In genomic region chr19:43774103-43774939, GRCh38 we compare ENCODE assay signal across 8 cellular contexts. TPM values are rescaled to one million over a fixed set of nuclear protein-coding genes. Genes with fewer than 3 reads are reported as not detected.
DNase-seq lines count a peak whose midpoint lies in the region; ATAC-seq and TF ChIP-seq lines count a peak whose summit lies in the region.

No MANE protein-coding gene starts in this region.

- no peaks in the 10 kb centered on the region for H3K9me3 ChIP-seq in psoas muscle

- H3K36me3 ChIP-seq in psoas muscle (ENCODE audit: insufficient read depth in 1 of 2, low read depth in 1 of 2), result no peaks in the 10 kb centered on the region

- WGBS in psoas muscle, 3 donors, result 6 to 11% (median 10%) methylated on average over 52 to 63 of the region's 63 CpGs

- H3K4me3 ChIP-seq in astrocyte of the spinal cord (ENCODE audit: low read depth, low read length), result no peak overlapping the region
- peak overlapping the region; percentile 51 for H3K4me3 ChIP-seq in psoas muscle

- TF ChIP-seq CTCF in astrocyte of the spinal cord (IDR thresholded peaks at IDR 0.05; ENCODE audit: low read depth, low read length), result peak; percentile 47
- peak; percentile 42 for TF ChIP-seq CTCF in psoas muscle (IDR thresholded peaks at IDR 0.05)

- peaks cover 0 to 20% (median 3%) of the 10 kb centered on the region in 3 donors for H3K27me3 ChIP-seq in psoas muscle (ENCODE audit: insufficient read depth in 3 of 3, low read length in 2 of 3)

- H3K4me1 ChIP-seq in psoas muscle, result peaks cover 4% of the 10 kb centered on the region

- ATAC-seq in psoas muscle (peak; percentile 71 to 99 (median 92)), GM21360 (IDR thresholded peaks at IDR 0.05; ENCODE audit: unreplicated experiment) (no peak), GM18519 (IDR thresholded peaks at IDR 0.05; ENCODE audit: low FRiP score, unreplicated experiment) (no peak), HG02852 (IDR thresholded peaks at IDR 0.05; ENCODE audit: unreplicated experiment) (no peak)

- intact Hi-C loops in psoas muscle (cut with DNase I), result no loop called here

- no peak overlapping the region for H3K27ac ChIP-seq in psoas muscle

- DNase-seq in EL, result peak; percentile 69
- DNase-seq in astrocyte of the spinal cord (ENCODE audit: low read depth, low spot score), result no peak
- peak in 31 of 51 donors; percentile 10 to 68 (median 30) for DNase-seq in hypothalamus (lab: John Stamatoyannopoulos, UW)
- peak; percentile 68 to 79 for DNase-seq in psoas muscle
- no peak for DNase-seq in activated effector memory CD4-positive, alpha-beta T cell treated with Interleukin-2 at 50 U/mL for 16 hours

- in situ Hi-C loops in astrocyte of the spinal cord (cut with HindIII; ENCODE audit: low sequenced_read_pairs), result no loop called here

RNA-seq across cellular contexts. Expression of gene KCNN4, which starts 6.5 kb away (rescaled TPM):
- under 1 TPM; 0.26 to 0.89 (median 0.40) TPM for total RNA-seq in psoas muscle
- polyA plus RNA-seq in psoas muscle, result under 1 TPM; 0.09 to 0.43 (median 0.21) TPM

RNA-seq across cellular contexts. Expression of gene SMG9, which starts 19.6 kb away (rescaled TPM):
- total RNA-seq in psoas muscle, result 10 to 100 TPM; 11.6 to 27.1 (median 15.1) TPM
- 10 to 100 TPM; 10.1 to 29.1 (median 13.7) TPM for polyA plus RNA-seq in psoas muscle

RNA-seq across cellular contexts. Expression of gene LYPD5, which starts 27.9 kb away (rescaled TPM):
- total RNA-seq in psoas muscle, result under 1 TPM; 0.23 to 0.79 (median 0.58) TPM
- polyA plus RNA-seq in psoas muscle, result under 1 TPM; 0.22 to 0.27 (median 0.26) TPM

RNA-seq across cellular contexts. Expression of gene ZNF283, which starts 52.8 kb away (rescaled TPM):
- total RNA-seq in psoas muscle, result 1 to 10 TPM; 3.1 to 8.7 (median 4.6) TPM
- 1 to 10 TPM in 2 of 3 donors, under 1 TPM in 1; 0.79 to 7.8 (median 1.0) TPM for polyA plus RNA-seq in psoas muscle

RNA-seq across cellular contexts. Expression of gene IRGC, which starts 58.4 kb away (rescaled TPM):
- total RNA-seq in psoas muscle, result not detected
- polyA plus RNA-seq in psoas muscle, result not detected

Comparison
In these comparisons a context has a peak if more than half of its experiments do, and no peak if none do; other contexts are left out.
1. DNase-seq: peak in EL (single experiment), hypothalamus (31 of 51) and psoas muscle (2 of 2); none in astrocyte of the spinal cord (single experiment) and activated effector memory CD4-positive, alpha-beta T cell treated with Interleukin-2 at 50 U/mL for 16 hours (single experiment).
2. ATAC-seq: peak in psoas muscle (4 of 4); none in GM21360 (single experiment), GM18519 (single experiment) and HG02852 (single experiment).